ENCODE assay signal across 20 cellular contexts in genomic region chr11:122509091-122509490, GRCh38.
"Had no signal": no experiment of that assay in that cellular context is flagged by ENCODE, and none has a peak within 500 bp of the region (broad histone marks: within the 10 kb centered on the region; RNA-seq: fewer than 3 reads in every experiment).

No MANE protein-coding gene starts in this region.

- ATAC-seq: activated CD4-positive, alpha-beta T cell treated with anti-CD3 and anti-CD28 coated beads for 36 hours; activated T-helper 17 cell treated with anti-CD3 and anti-CD28 coated beads, Interleukin-2, amount 50 U/mL, for 72 hours had no signal

- FAIRE-seq: astrocyte had no signal

- H3K4me3 ChIP-seq: SK-N-MC had no signal

- H3K36me3 ChIP-seq: WERI-Rb-1 had no signal

- H3K27ac ChIP-seq: SK-N-MC, WERI-Rb-1 had no signal

- DNase-seq: activated CD4-positive, alpha-beta memory T cell treated with anti-CD3 and anti-CD28 coated beads, Interleukin-2, amount 10 ng/mL, durations not matched to agents 7 days and 5 days; activated CD4-positive, alpha-beta T cell treated with anti-CD3 and anti-CD28 coated beads for 36 hours; activated CD4-positive, alpha-beta T cell treated with anti-CD3 and anti-CD28 coated beads, Interleukin-2, amount 50 U/mL, for 1 hour; activated gamma-delta T cell; activated naive CD4-positive, alpha-beta T cell treated with anti-CD3 and anti-CD28 coated beads for 36 hours; activated T-cell treated with anti-CD3 and anti-CD28 coated beads for 4 hours; activated T-cell treated with anti-CD3 and anti-CD28 coated beads, Interleukin-2, amount 50 U/mL, for 48 hours; amygdala; Karpas-422; NCI-H1092 treated with DMSO at 0.1 percent for 48 hours; NCI-H1436 treated with DMSO at 0.1 percent for 48 hours; NCI-H187; NCI-H2081; NCI-H510A treated with DMSO at 0.1 percent for 48 hours; NCI-H82; T-helper 1 cell; WERI-Rb-1 had no signal
